Comparison of ENCODE assay signal across 24 cellular contexts in genomic region chr5:150574818-150575537, GRCh38.
DNase-seq lines count a peak whose midpoint lies in the region; ATAC-seq, FAIRE-seq and TF ChIP-seq lines count a peak whose summit lies in the region.
"Had no signal": no experiment of that assay in that cellular context is flagged by ENCODE, and none has a peak within 500 bp of the region (broad histone marks: within the 10 kb centered on the region; RNA-seq: fewer than 3 reads in every experiment).

No MANE protein-coding gene starts in this region.

- H3K4me3 ChIP-seq in HFF-Myc (replicated peaks; ENCODE audit: low read depth, low read length) (no peak overlapping the region), fibroblast of the aortic adventitia (ENCODE audit: low read depth, low read length) (no peak overlapping the region)
- H3K4me3 ChIP-seq: ascending aorta, GM23248 had no signal

- H3K4me3 Mint-ChIP-seq in activated CD8-positive, alpha-beta T cell treated with anti-CD3 and anti-CD28 coated beads, Interleukin-2, amount 10 ng/mL, durations not matched to agents 7 days and 5 days: no peak overlapping the region
- no peak overlapping the region for H3K4me3 Mint-ChIP-seq in activated CD8-positive, alpha-beta T cell treated with anti-CD3 and anti-CD28 coated beads for 36 hours
- H3K4me3 Mint-ChIP-seq: activated naive CD4-positive, alpha-beta T cell treated with anti-CD3 and anti-CD28 coated beads, Interleukin-2, amount 50 U/mL, for 24 hours; CD8-positive, alpha-beta memory T cell; T-helper 17 cell had no signal

- no peak for TF ChIP-seq CTCF in activated CD8-positive, alpha-beta T cell treated with anti-CD3 and anti-CD28 coated beads for 36 hours (IDR thresholded peaks at IDR 0.05)
- no peak for TF ChIP-seq CTCF in HFF-Myc (IDR thresholded peaks at IDR 0.05; ENCODE audit: low read depth, low read length, missing control alignments)
- TF ChIP-seq CTCF in fibroblast of the aortic adventitia (IDR thresholded peaks at IDR 0.05; ENCODE audit: insufficient read depth, low read length): no peak

- CTCF ChIA-PET in activated CD8-positive, alpha-beta T cell treated with anti-CD3 and anti-CD28 coated beads, Interleukin-2, amount 10 ng/mL, durations not matched to agents 7 days and 5 days (lab: Charles Lee): interaction anchor here (0.9 kb wide), 1 partner anchor 9 kb away, joined by 3 read pairs; no protein-coding TSS in a partner anchor
- CTCF ChIA-PET in activated CD8-positive, alpha-beta T cell treated with anti-CD3 and anti-CD28 coated beads for 36 hours (lab: Charles Lee): interaction anchor here (0.9 to 2.5 kb wide), 2 partner anchors 11 to 14 kb away, joined by 3 to 11 read pairs; no protein-coding TSS in a partner anchor

- ATAC-seq in activated CD8-positive, alpha-beta T cell treated with anti-CD3 and anti-CD28 coated beads, Interleukin-2, amount 10 ng/mL, durations not matched to agents 7 days and 5 days: peak; percentile 6
- ATAC-seq in activated CD8-positive, alpha-beta T cell treated with anti-CD3 and anti-CD28 coated beads for 36 hours: no peak
- no peak for ATAC-seq in HG02938 (IDR thresholded peaks at IDR 0.05; ENCODE audit: unreplicated experiment)
- ATAC-seq: T-helper 17 cell had no signal

- H3K27ac Mint-ChIP-seq in activated CD8-positive, alpha-beta T cell treated with anti-CD3 and anti-CD28 coated beads, Interleukin-2, amount 10 ng/mL, durations not matched to agents 7 days and 5 days: no peak overlapping the region
- no peak overlapping the region for H3K27ac Mint-ChIP-seq in activated CD8-positive, alpha-beta T cell treated with anti-CD3 and anti-CD28 coated beads for 36 hours
- H3K27ac Mint-ChIP-seq: activated naive CD4-positive, alpha-beta T cell treated with anti-CD3 and anti-CD28 coated beads, Interleukin-2, amount 50 U/mL, for 24 hours; CD8-positive, alpha-beta memory T cell; naive B cell; T-helper 17 cell had no signal

- no peaks in the 10 kb centered on the region for H3K9me3 Mint-ChIP-seq in activated CD8-positive, alpha-beta T cell treated with anti-CD3 and anti-CD28 coated beads, Interleukin-2, amount 10 ng/mL, durations not matched to agents 7 days and 5 days (ENCODE audit: insufficient read depth)
- no peaks in the 10 kb centered on the region for H3K9me3 Mint-ChIP-seq in activated CD8-positive, alpha-beta T cell treated with anti-CD3 and anti-CD28 coated beads for 36 hours
- H3K9me3 Mint-ChIP-seq: activated naive CD4-positive, alpha-beta T cell treated with anti-CD3 and anti-CD28 coated beads, Interleukin-2, amount 50 U/mL, for 24 hours; CD8-positive, alpha-beta memory T cell had no signal

- H3K4me1 Mint-ChIP-seq in activated CD8-positive, alpha-beta T cell treated with anti-CD3 and anti-CD28 coated beads, Interleukin-2, amount 10 ng/mL, durations not matched to agents 7 days and 5 days (ENCODE audit: low read depth): no peaks in the 10 kb centered on the region
- no peaks in the 10 kb centered on the region for H3K4me1 Mint-ChIP-seq in activated CD8-positive, alpha-beta T cell treated with anti-CD3 and anti-CD28 coated beads for 36 hours (ENCODE audit: low read depth)
- H3K4me1 Mint-ChIP-seq: activated naive CD4-positive, alpha-beta T cell treated with anti-CD3 and anti-CD28 coated beads, Interleukin-2, amount 50 U/mL, for 24 hours; CD8-positive, alpha-beta memory T cell; T-helper 17 cell had no signal

- intact Hi-C loops in activated CD8-positive, alpha-beta T cell treated with anti-CD3 and anti-CD28 coated beads for 36 hours (cut with micrococcal nuclease): no loop called here
- intact Hi-C loops in posterior vena cava (cut with DNase I): no loop called here

- H3K27me3 Mint-ChIP-seq in activated CD8-positive, alpha-beta T cell treated with anti-CD3 and anti-CD28 coated beads, Interleukin-2, amount 10 ng/mL, durations not matched to agents 7 days and 5 days (ENCODE audit: low read depth): no peaks in the 10 kb centered on the region
- no peaks in the 10 kb centered on the region for H3K27me3 Mint-ChIP-seq in activated CD8-positive, alpha-beta T cell treated with anti-CD3 and anti-CD28 coated beads for 36 hours
- H3K27me3 Mint-ChIP-seq: activated naive CD4-positive, alpha-beta T cell treated with anti-CD3 and anti-CD28 coated beads, Interleukin-2, amount 50 U/mL, for 24 hours; naive B cell; T-helper 17 cell had no signal

- no peak for DNase-seq in activated CD8-positive, alpha-beta T cell treated with anti-CD3 and anti-CD28 coated beads, Interleukin-2, amount 10 ng/mL, durations not matched to agents 7 days and 5 days
- no peak for DNase-seq in activated CD8-positive, alpha-beta T cell treated with anti-CD3 and anti-CD28 coated beads for 36 hours
- DNase-seq in HFF-Myc (ENCODE audit: extremely low read depth, low read depth) (peak; percentile 16), fibroblast of the aortic adventitia (ENCODE audit: low read depth) (peak; percentile 23), posterior vena cava (ENCODE audit: low spot score) (peak; percentile 76), GM19239 (ENCODE audit: insufficient read length, low spot score) (no peak), AG08396 (ENCODE audit: low spot score) (no peak)
- DNase-seq: AML-193; CD8-positive, alpha-beta memory T cell; central memory CD4-positive, alpha-beta T cell; dermis blood vessel endothelial cell; DMS153; glutamatergic neuron; MV-4-11; naive B cell; NCI-H146; NCI-H510A; NK-92 treated with Interleukin-12 subunit alpha and Interleukin-12 subunit beta, amount 100 ng/mL, for 24 hours; T-helper 17 cell had no signal

- FAIRE-seq in GM19239 (lab: Jason Lieb, UNC): no peak
- FAIRE-seq: RCC 7860 had no signal

- H3K36me3 Mint-ChIP-seq in activated CD8-positive, alpha-beta T cell treated with anti-CD3 and anti-CD28 coated beads, Interleukin-2, amount 10 ng/mL, durations not matched to agents 7 days and 5 days (ENCODE audit: low read depth): no peaks in the 10 kb centered on the region
- no peaks in the 10 kb centered on the region for H3K36me3 Mint-ChIP-seq in activated CD8-positive, alpha-beta T cell treated with anti-CD3 and anti-CD28 coated beads for 36 hours (ENCODE audit: low read depth)
- H3K36me3 Mint-ChIP-seq: activated naive CD4-positive, alpha-beta T cell treated with anti-CD3 and anti-CD28 coated beads, Interleukin-2, amount 50 U/mL, for 24 hours; CD8-positive, alpha-beta memory T cell; naive B cell had no signal

- POLR2A ChIA-PET in activated CD8-positive, alpha-beta T cell treated with anti-CD3 and anti-CD28 coated beads, Interleukin-2, amount 10 ng/mL, durations not matched to agents 7 days and 5 days (lab: Charles Lee): no interaction called here
- POLR2A ChIA-PET in activated CD8-positive, alpha-beta T cell treated with anti-CD3 and anti-CD28 coated beads for 36 hours (lab: Charles Lee): no interaction called here

Comparison
In these comparisons a context has a peak if more than half of its experiments do, and no peak if none do; other contexts are left out.
1. DNase-seq: peak in HFF-Myc (single experiment), fibroblast of the aortic adventitia (single experiment) and posterior vena cava (single experiment); none in activated CD8-positive, alpha-beta T cell treated with anti-CD3 and anti-CD28 coated beads, Interleukin-2, amount 10 ng/mL, durations not matched to agents 7 days and 5 days (single experiment), activated CD8-positive, alpha-beta T cell treated with anti-CD3 and anti-CD28 coated beads for 36 hours (single experiment), GM19239 (single experiment) and AG08396 (single experiment).